9 cellular contexts compared by ENCODE assay signal in the genomic region with DNA sequence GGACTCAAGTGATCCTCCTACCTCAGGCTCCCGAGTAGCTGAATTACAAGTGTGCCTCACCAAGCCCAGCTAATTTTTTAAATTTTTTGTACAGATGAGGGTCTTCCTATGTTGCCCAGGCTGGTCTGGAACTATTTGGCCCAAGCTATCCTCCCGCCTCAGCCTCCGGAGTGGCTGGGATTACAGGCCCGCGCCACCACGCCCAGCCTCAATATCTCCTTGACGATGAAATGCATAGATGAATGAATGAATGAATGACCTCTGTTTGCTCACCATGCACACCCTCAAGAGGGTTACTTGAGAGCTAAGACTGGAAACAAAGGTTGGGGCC. TPM values are rescaled to one million over a fixed set of nuclear protein-coding genes. Genes with fewer than 3 reads are reported as not detected.
DNase-seq lines count a peak whose midpoint lies in the region; ATAC-seq and TF ChIP-seq lines count a peak whose summit lies in the region.
"Had no signal": no experiment of that assay in that cellular context is flagged by ENCODE, and none has a peak within 500 bp of the region (broad histone marks: within the 10 kb centered on the region; RNA-seq: fewer than 3 reads in every experiment).

No MANE protein-coding gene starts in this region.

- H4K91ac ChIP-seq in IMR-90 (ENCODE audit: insufficient read depth, low read depth, low read length): no peak overlapping the region

- peaks cover 38% of the 10 kb centered on the region for H3K4me1 ChIP-seq in CD8-positive, alpha-beta T cell (ENCODE audit: insufficient read depth, low read length)
- H3K4me1 ChIP-seq in IMR-90 (ENCODE audit: control insufficient read depth, insufficient read depth, low read length): peaks cover 10% of the 10 kb centered on the region
- H3K4me1 ChIP-seq in breast epithelium: peaks cover 8 to 11% of the 10 kb centered on the region in 2 donors
- H3K4me1 ChIP-seq in neutrophil (ENCODE audit: control insufficient read depth in 1 of 2, insufficient read depth in 1 of 2, low read depth in 1 of 2, low read length in 1 of 2): peaks cover 54 to 56% of the 10 kb centered on the region in 2 experiments

- peak overlapping the region; percentile 71; the same call in 1 of the 2 replicates for H3K4me2 ChIP-seq in IMR-90 (ENCODE audit: low read depth, low read length)

- no TSS peak for BruUV-seq in IMR-90 (replicated peaks; lab: Mats Ljungman, UMichigan)

- no peak overlapping the region for H2BK15ac ChIP-seq in IMR-90 (ENCODE audit: low read depth, low read length)

- no peak overlapping the region for H4K5ac ChIP-seq in IMR-90 (ENCODE audit: low read depth, low read length)

- H3K4ac ChIP-seq in IMR-90 (ENCODE audit: low read depth, low read length): no peak overlapping the region

- no peak overlapping the region for H3K27ac ChIP-seq in CD8-positive, alpha-beta T cell (ENCODE audit: low read depth, low read length)
- H3K27ac ChIP-seq in IMR-90 (ENCODE audit: insufficient read depth, low read length): no peak overlapping the region
- no peak overlapping the region for H3K27ac ChIP-seq in breast epithelium
- peak overlapping the region; percentile 100 for H3K27ac ChIP-seq in neutrophil
- no peak overlapping the region for H3K27ac ChIP-seq in brain microvascular endothelial cell
- H3K27ac ChIP-seq: epithelial cell of prostate had no signal

- no CpG with 5 or more reads among the region's 7 CpGs for WGBS in IMR-90 (ENCODE audit: extremely low coverage in 2 of 2, insufficient read length in 1 of 2), 2 experiments

- no peak overlapping the region for H3K14ac ChIP-seq in IMR-90 (replicated peaks; ENCODE audit: low read depth, low read length)

- H3K36me3 Mint-ChIP-seq in CD8-positive, alpha-beta T cell: peaks cover 8% of the 10 kb centered on the region

- TF ChIP-seq RAD21 in IMR-90 (IDR thresholded peaks at IDR 0.05; ENCODE audit: low read length): no peak

- no peak overlapping the region for H3K18ac ChIP-seq in IMR-90 (ENCODE audit: low read depth, low read length)

- no peaks in the 10 kb centered on the region for H3K27me3 ChIP-seq in CD8-positive, alpha-beta T cell (ENCODE audit: insufficient read depth, low read length)
- H3K27me3 ChIP-seq in IMR-90 (ENCODE audit: control insufficient read depth, insufficient read depth, low read length) (peaks cover 9% of the 10 kb centered on the region), breast epithelium (no peaks in the 10 kb centered on the region), neutrophil (no peaks in the 10 kb centered on the region), brain microvascular endothelial cell (replicated peaks) (no peaks in the 10 kb centered on the region)

- ATAC-seq in CD8-positive, alpha-beta T cell: no peak
- ATAC-seq in IMR-90 (ENCODE audit: low read depth) (no peak), GM19351 (IDR thresholded peaks at IDR 0.05; ENCODE audit: unreplicated experiment) (no peak), HG03439 (IDR thresholded peaks at IDR 0.05; ENCODE audit: unreplicated experiment) (no peak)

- peak overlapping the region in 1 of 2 experiments; percentile 22; a peak in 1 of 4 replicates for H4K8ac ChIP-seq in IMR-90 (ENCODE audit: low read depth in 2 of 2, low read length in 2 of 2)

- peak overlapping the region; percentile 85 for H3K27ac Mint-ChIP-seq in CD8-positive, alpha-beta T cell

- H3K4me3 ChIP-seq in CD8-positive, alpha-beta T cell (ENCODE audit: low read depth, low read length): no peak overlapping the region
- H3K4me3 ChIP-seq in IMR-90 (ENCODE audit: insufficient read depth, low read depth, low read length) (no peak overlapping the region), breast epithelium (peak overlapping the region in 2 of 3 donors; percentile 92 to 100), neutrophil (ENCODE audit: low read depth in 1 of 2, low read length in 1 of 2) (peak overlapping the region; percentile 29 to 99), brain microvascular endothelial cell (ENCODE audit: low read depth, low read length) (no peak overlapping the region)

- no peaks in the 10 kb centered on the region for H3K9me3 Mint-ChIP-seq in CD8-positive, alpha-beta T cell

- no peak overlapping the region for H2BK5ac ChIP-seq in IMR-90 (ENCODE audit: low read depth, low read length, poor library complexity, severe bottlenecking)

- peak overlapping the region; percentile 72 for H3K4me3 Mint-ChIP-seq in CD8-positive, alpha-beta T cell

- H3K9me1 ChIP-seq in IMR-90 (ENCODE audit: insufficient read depth, low read length): peaks cover 15% of the 10 kb centered on the region

- no peaks in the 10 kb centered on the region for H3K9me3 ChIP-seq in CD8-positive, alpha-beta T cell (ENCODE audit: low read length)
- H3K9me3 ChIP-seq in IMR-90 (ENCODE audit: control insufficient read depth, insufficient read depth, low read length): no peaks in the 10 kb centered on the region; the same call in 1 of the 2 replicates
- H3K9me3 ChIP-seq in breast epithelium: no peaks in the 10 kb centered on the region
- no peaks in the 10 kb centered on the region for H3K9me3 ChIP-seq in neutrophil

- peaks cover 12 to 41% of the 10 kb centered on the region in 2 experiments; a peak in 3 of 4 replicates for H3K79me1 ChIP-seq in IMR-90 (ENCODE audit: low read depth in 1 of 2, low read length in 2 of 2)

- H3K9ac ChIP-seq in IMR-90 (ENCODE audit: low read depth, low read length): no peak overlapping the region

- no peak overlapping the region for H2AK5ac ChIP-seq in IMR-90 (ENCODE audit: low read depth, low read length)

- peaks cover 28% of the 10 kb centered on the region for H3K4me1 Mint-ChIP-seq in CD8-positive, alpha-beta T cell (ENCODE audit: low read depth)

- H2AFZ ChIP-seq in IMR-90 (replicated peaks; ENCODE audit: low read length, poor library complexity): peak overlapping the region; percentile 87

- POLR2A ChIA-PET in CD8-positive, alpha-beta T cell (lab: Charles Lee): interaction anchor here (1.0 to 5.2 kb wide), 11 partner anchors 9 to 234 kb away, joined by 3 to 63 read pairs (median 4); a partner anchor contains a TSS
- POLR2A ChIA-PET in IMR-90 (lab: Charles Lee; ENCODE audit: unreplicated experiment): interaction anchor here (0.5 to 1.0 kb wide), 2 partner anchors 10 to 16 kb away, joined by 3 to 4 read pairs; no protein-coding TSS in a partner anchor

- CTCF ChIA-PET in CD8-positive, alpha-beta T cell (lab: Charles Lee): interaction anchor here (0.9 to 5.4 kb wide), 3 partner anchors 9 to 43 kb away, joined by 3 to 41 read pairs (median 37); no protein-coding TSS in a partner anchor
- CTCF ChIA-PET in IMR-90 (lab: Yijun Ruan, JAX): no interaction called here

- in situ Hi-C loops in IMR-90 (cut with MboI; ENCODE audit: low sequenced_read_pairs) (no loop called here), brain microvascular endothelial cell (cut with HindIII; ENCODE audit: low pct_ligation_motif_present, low sequenced_read_pairs) (no loop called here)

- H4K20me1 ChIP-seq in IMR-90 (ENCODE audit: insufficient read depth, low read length): peaks cover 10% of the 10 kb centered on the region

- dilution Hi-C loops in IMR-90 (cut with HindIII; ENCODE audit: low sequenced_read_pairs, unreplicated experiment): no loop called here

- no peak overlapping the region for H2AK9ac ChIP-seq in IMR-90 (replicated peaks; ENCODE audit: low read depth, low read length, poor library complexity)

- H3K23ac ChIP-seq in IMR-90 (ENCODE audit: low read depth, low read length): no peak overlapping the region

- H2BK120ac ChIP-seq in IMR-90 (ENCODE audit: low read depth, low read length): no peak overlapping the region

- no peaks in the 10 kb centered on the region for H3K36me3 ChIP-seq in CD8-positive, alpha-beta T cell (ENCODE audit: insufficient read depth, low read length)
- H3K36me3 ChIP-seq in IMR-90 (ENCODE audit: control insufficient read depth, insufficient read depth, low read length) (peaks cover 1% of the 10 kb centered on the region; the same call in 1 of the 2 replicates), breast epithelium (no peaks in the 10 kb centered on the region), neutrophil (peaks cover 6% of the 10 kb centered on the region), brain microvascular endothelial cell (replicated peaks) (no peaks in the 10 kb centered on the region)

- TF ChIP-seq CTCF in CD8-positive, alpha-beta T cell (IDR thresholded peaks at IDR 0.05): no peak
- TF ChIP-seq CTCF in IMR-90 (conservative IDR thresholded peaks at IDR 0.05; ENCODE audit: low read depth, low read length) (no peak), breast epithelium (IDR thresholded peaks at IDR 0.05) (no peak), neutrophil (IDR thresholded peaks at IDR 0.05) (no peak), brain microvascular endothelial cell (IDR thresholded peaks at IDR 0.05; ENCODE audit: low read depth, low read length, missing control alignments) (no peak)

- no peak for TF ChIP-seq POLR2A in IMR-90 (IDR thresholded peaks at IDR 0.05; ENCODE audit: low read depth, low read length)
- no peak for TF ChIP-seq POLR2A in breast epithelium (IDR thresholded peaks at IDR 0.05)

- no peak for DNase-seq in CD8-positive, alpha-beta T cell
- DNase-seq in IMR-90 (no peak), breast epithelium (ENCODE audit: low spot score in 2 of 2) (no peak), NCI-H82 treated with DMSO at 0.1 percent for 48 hours (lab: John Stamatoyannopoulos, UW; ENCODE audit: unreplicated experiment) (no peak), brain microvascular endothelial cell (no peak)

- intact Hi-C loops in CD8-positive, alpha-beta T cell (cut with DNase I, micrococcal nuclease): loop anchor here (1.0 to 5.0 kb wide), 8 partner anchors 21 to 497 kb away; a partner anchor contains a TSS
- intact Hi-C loops in IMR-90 (cut with micrococcal nuclease): no loop called here
- intact Hi-C loops in breast epithelium (cut with DNase I; ENCODE audit: low total_unique reads): no loop called here

- no peak overlapping the region for H2BK20ac ChIP-seq in IMR-90 (ENCODE audit: low read depth, low read length)

- no peak overlapping the region for H3K56ac ChIP-seq in IMR-90 (ENCODE audit: extremely low read depth, insufficient read depth, low read length)

- H3K27me3 Mint-ChIP-seq in CD8-positive, alpha-beta T cell (ENCODE audit: low read depth): no peaks in the 10 kb centered on the region

RNA-seq across cellular contexts. Expression of a gene that starts 14.9 kb away (rescaled TPM):
- total RNA-seq in CD8-positive, alpha-beta T cell: not detected
- total RNA-seq in IMR-90 (2012; rRNA removed) (not detected in 2 replicates), breast epithelium (10 to 100 TPM in 2 of 3 donors, not detected in 1; 34.1 to 49.9 TPM)
- 0.17 and 0.37 TPM in 2 replicates for polyA plus RNA-seq in IMR-90 (2012; rRNA removed)
- polyA plus RNA-seq in IMR-90 (2012; cell fraction: cytosol; rRNA removed): 0.22 and 0.26 TPM in 2 replicates
- polyA plus RNA-seq in IMR-90 (2012; cell fraction: nucleus; rRNA removed; ENCODE audit: low replicate concordance): 0.25 TPM in 1 of 2 replicates, not detected in the other

RNA-seq across cellular contexts. Expression of a gene that starts 23.4 kb away (rescaled TPM):
- 100 to 1,000 TPM; 175 to 181 TPM for total RNA-seq in CD8-positive, alpha-beta T cell
- total RNA-seq in IMR-90 (2012; rRNA removed) (25.8 and 28.5 TPM in 2 replicates), breast epithelium (10 to 100 TPM; 63.0 to 92.5 (median 67.5) TPM)
- polyA plus RNA-seq in IMR-90 (2012; rRNA removed): 62.1 and 62.9 TPM in 2 replicates
- 44.2 and 47.4 TPM in 2 replicates for polyA plus RNA-seq in IMR-90 (2012; cell fraction: cytosol; rRNA removed)
- 90.2 and 94.3 TPM in 2 replicates for polyA plus RNA-seq in IMR-90 (2012; cell fraction: nucleus; rRNA removed; ENCODE audit: low replicate concordance)

RNA-seq across cellular contexts. Expression of a gene that starts 33.2 kb away (rescaled TPM):
- 10 to 100 TPM; 58.5 to 61.3 TPM for total RNA-seq in CD8-positive, alpha-beta T cell
- total RNA-seq in IMR-90 (2012; rRNA removed): 3.6 and 3.9 TPM in 2 replicates
- polyA plus RNA-seq in IMR-90 (2012; rRNA removed): 8.5 and 9.3 TPM in 2 replicates
- 3.6 and 11.0 TPM in 2 replicates for polyA plus RNA-seq in IMR-90 (2012; cell fraction: cytosol; rRNA removed)
- polyA plus RNA-seq in IMR-90 (2012; cell fraction: nucleus; rRNA removed; ENCODE audit: low replicate concordance): 3.6 and 5.5 TPM in 2 replicates
- 1 to 10 TPM; 5.3 to 9.4 (median 8.8) TPM for total RNA-seq in breast epithelium

RNA-seq across cellular contexts. Expression of a gene that starts 36.2 kb away (rescaled TPM):
- 10 to 100 TPM; 29.8 to 33.9 TPM for total RNA-seq in CD8-positive, alpha-beta T cell
- total RNA-seq in IMR-90 (2012; rRNA removed) (5.7 and 7.8 TPM in 2 replicates), breast epithelium (10 to 100 TPM; 16.4 to 23.6 (median 17.6) TPM)
- polyA plus RNA-seq in IMR-90 (2012; rRNA removed): 12.9 and 13.3 TPM in 2 replicates
- polyA plus RNA-seq in IMR-90 (2012; cell fraction: cytosol; rRNA removed): 7.1 and 11.1 TPM in 2 replicates
- 50.6 and 58.6 TPM in 2 replicates for polyA plus RNA-seq in IMR-90 (2012; cell fraction: nucleus; rRNA removed; ENCODE audit: low replicate concordance)

RNA-seq across cellular contexts. Expression of a gene that starts 52.2 kb away (rescaled TPM):
- 100 to 1,000 TPM; 604 to 613 TPM for total RNA-seq in CD8-positive, alpha-beta T cell
- total RNA-seq in IMR-90 (2012; rRNA removed) (95.3 and 120 TPM in 2 replicates), breast epithelium (100 to 1,000 TPM in 2 of 3 donors, 10 to 100 TPM in 1; 80.2 to 166 (median 115) TPM)
- 155 and 166 TPM in 2 replicates for polyA plus RNA-seq in IMR-90 (2012; rRNA removed)
- polyA plus RNA-seq in IMR-90 (2012; cell fraction: cytosol; rRNA removed): 86.0 and 97.7 TPM in 2 replicates
- 521 and 599 TPM in 2 replicates for polyA plus RNA-seq in IMR-90 (2012; cell fraction: nucleus; rRNA removed; ENCODE audit: low replicate concordance)

Comparison
In these comparisons a context has a peak if more than half of its experiments do, and no peak if none do; other contexts are left out.
1. H3K4me3 ChIP-seq: peak in breast epithelium (2 of 3) and neutrophil (2 of 2); none in CD8-positive, alpha-beta T cell (single experiment), IMR-90 (single experiment) and brain microvascular endothelial cell (single experiment).
2. RNA of a gene that starts 33.2 kb away (total RNA-seq): 58.5 to 61.3 TPM in CD8-positive, alpha-beta T cell; 5.3 to 9.4 TPM in breast epithelium and 3.6 to 3.9 TPM in IMR-90; every median in the first group is over 4 times any median in the second.
3. intact Hi-C loops: an anchor here in CD8-positive, alpha-beta T cell (1.0 to 5.0 kb wide); none called in IMR-90 and breast epithelium.